Comparison of ENCODE assay signal across 8 cellular contexts in genomic region chr18:48947583-48947982, GRCh38. TPM values are rescaled to one million over a fixed set of nuclear protein-coding genes. Genes with fewer than 3 reads are reported as not detected.
A peak's percentile ranks its signal among the peaks of the same experiment; 100 is the strongest.
DNase-seq lines count a peak whose midpoint lies in the region; ATAC-seq and TF ChIP-seq lines count a peak whose summit lies in the region.

No MANE protein-coding gene starts in this region.

- intact Hi-C loops in colonic mucosa (cut with DNase I), result no loop called here

- DNase-seq in MG63, result peak; percentile 68
- no peak for DNase-seq in colonic mucosa
- DNase-seq in A172 (ENCODE audit: low spot score), result no peak
- DNase-seq in NCI-H187 (lab: John Stamatoyannopoulos, UW), result no peak
- DNase-seq in islet precursor cell, result no peak

- H3K27me3 ChIP-seq in BLaER1 (peaks cover 48% of the 10 kb centered on the region), MG63 (no peaks in the 10 kb centered on the region), colonic mucosa (no peaks in the 10 kb centered on the region), mucosa of stomach (ENCODE audit: control insufficient read depth, insufficient read depth, low read length) (no peaks in the 10 kb centered on the region)

- H3K27ac ChIP-seq in BLaER1 (no peak overlapping the region), colonic mucosa (no peak overlapping the region)

- H3K9me3 ChIP-seq in BLaER1 (no peaks in the 10 kb centered on the region), MG63 (no peaks in the 10 kb centered on the region), colonic mucosa (no peaks in the 10 kb centered on the region), mucosa of stomach (ENCODE audit: control insufficient read depth, low read length) (no peaks in the 10 kb centered on the region)

- H3K36me3 ChIP-seq in BLaER1 (peaks cover 49% of the 10 kb centered on the region), MG63 (peaks cover 62% of the 10 kb centered on the region), colonic mucosa (no peaks in the 10 kb centered on the region), mucosa of stomach (ENCODE audit: control insufficient read depth, insufficient read depth, low read length) (peaks cover 3% of the 10 kb centered on the region)

- peak overlapping the region; percentile 92 for H3K4me3 ChIP-seq in BLaER1
- H3K4me3 ChIP-seq in MG63, result peak overlapping the region; percentile 81
- H3K4me3 ChIP-seq in colonic mucosa, result peak overlapping the region; percentile 65
- peak overlapping the region; percentile 94 for H3K4me3 ChIP-seq in mucosa of stomach (ENCODE audit: low read length)

- H3K9ac ChIP-seq in BLaER1, result peak overlapping the region; percentile 86
- peak overlapping the region; percentile 95 to 100 for H3K9ac ChIP-seq in colonic mucosa (ENCODE audit: low read depth in 2 of 2, low read length in 2 of 2)
- peak overlapping the region; percentile 77 for H3K9ac ChIP-seq in mucosa of stomach (ENCODE audit: low read length)

- no peak for TF ChIP-seq CTCF in colonic mucosa (IDR thresholded peaks at IDR 0.05)

- H3K4me1 ChIP-seq in BLaER1 (peaks cover 69% of the 10 kb centered on the region), colonic mucosa (peaks cover 36% of the 10 kb centered on the region), mucosa of stomach (ENCODE audit: control insufficient read depth, insufficient read depth, low read length) (peaks cover 43% of the 10 kb centered on the region)

- H3K4me2 ChIP-seq in BLaER1, result peak overlapping the region; percentile 94

- H4K20me1 ChIP-seq in BLaER1, result peaks cover 91% of the 10 kb centered on the region

- ATAC-seq in HG03175 (IDR thresholded peaks at IDR 0.05; ENCODE audit: unreplicated experiment), result no peak

RNA-seq across cellular contexts. Expression of gene SMAD7, which starts 3.2 kb away (rescaled TPM):
- total RNA-seq in MG63 (2014; rRNA removed; shearing (Covaris generic); ENCODE audit: low replicate concordance), result 13.4 and 29.3 TPM in 2 replicates
- 10 to 100 TPM; 21.2 to 21.6 TPM for total RNA-seq in colonic mucosa
- total RNA-seq in A172 (2014; rRNA removed; shearing (Covaris generic)), result 6.2 and 8.5 TPM in 2 replicates
